9 cellular contexts compared by ENCODE assay signal in genomic region chr17:77449373-77449907, GRCh38.
DNase-seq lines count a peak whose midpoint lies in the region; ATAC-seq and TF ChIP-seq lines count a peak whose summit lies in the region.
"Had no signal": no experiment of that assay in that cellular context is flagged by ENCODE, and none has a peak within 500 bp of the region (broad histone marks: within the 10 kb centered on the region; RNA-seq: fewer than 3 reads in every experiment).

No MANE protein-coding gene starts in this region.

- H3K9ac ChIP-seq in skeletal muscle tissue (ENCODE audit: low read depth in 1 of 3, low read length in 3 of 3) = peak overlapping the region in 2 of 3 donors; percentile 2 to 25

- H3K36me3 Mint-ChIP-seq in activated B cell treated with CpG ODN at 0.5 μM for 24 hours (ENCODE audit: low read depth) = peaks cover 34% of the 10 kb centered on the region

- no peaks in the 10 kb centered on the region for H3K27me3 Mint-ChIP-seq in activated B cell treated with CpG ODN at 0.5 μM for 24 hours

- no peak for TF ChIP-seq CTCF in GM12875 (IDR thresholded peaks at IDR 0.05; ENCODE audit: borderline replicate concordance, insufficient read depth, low read depth, low read length)
- no peak for TF ChIP-seq CTCF in activated B cell treated with CpG ODN at 0.5 μM for 24 hours (IDR thresholded peaks at IDR 0.05)
- no peak for TF ChIP-seq CTCF in fibroblast of villous mesenchyme (IDR thresholded peaks at IDR 0.05; ENCODE audit: insufficient read depth, low read depth, low read length)

- peak overlapping the region; percentile 78 for H3K4me3 ChIP-seq in GM12875 (ENCODE audit: low read depth, low read length)
- peak overlapping the region; percentile 60 for H3K4me3 ChIP-seq in fibroblast of villous mesenchyme (ENCODE audit: low read depth, low read length)
- no peak overlapping the region for H3K4me3 ChIP-seq in skeletal muscle tissue (ENCODE audit: low read length in 3 of 3)

- DNase-seq in activated B cell treated with CpG ODN at 0.5 μM for 24 hours (no peak), fibroblast of villous mesenchyme (ENCODE audit: low read depth) (no peak), inferior parietal cortex (ENCODE audit: extremely low spot score) (no peak), HPDE6-E6E7 (ENCODE audit: extremely low spot score) (no peak)
- DNase-seq: NCI-H524 had no signal

- H3K4me3 Mint-ChIP-seq in activated B cell treated with CpG ODN at 0.5 μM for 24 hours = peak overlapping the region; percentile 95

- POLR2A ChIA-PET in activated B cell treated with CpG ODN at 0.5 μM for 24 hours (lab: Charles Lee) = interaction anchor here (0.7 to 23.2 kb wide), 10 partner anchors 8 to 127 kb away, joined by 3 to 831 read pairs (median 27); no protein-coding TSS in a partner anchor

- CTCF ChIA-PET in activated B cell treated with CpG ODN at 0.5 μM for 24 hours (lab: Charles Lee) = interaction anchor here (2.2 kb wide), 1 partner anchor 45 kb away, joined by 5 read pairs; no protein-coding TSS in a partner anchor

- peaks cover 59 to 72% (median 63%) of the 10 kb centered on the region in 3 donors for H3K4me1 ChIP-seq in skeletal muscle tissue (ENCODE audit: control insufficient read depth in 3 of 3, insufficient read depth in 3 of 3, low read length in 3 of 3)

- peak overlapping the region; percentile 74 for H3K27ac ChIP-seq in skeletal muscle tissue (ENCODE audit: low read depth, low read length)

- H3K27ac Mint-ChIP-seq in activated B cell treated with CpG ODN at 0.5 μM for 24 hours = peak overlapping the region; percentile 99

- H3K9me3 ChIP-seq in skeletal muscle tissue (ENCODE audit: control insufficient read depth in 3 of 3, low read length in 3 of 3) = no peaks in the 10 kb centered on the region

- no peaks in the 10 kb centered on the region for H3K9me3 Mint-ChIP-seq in activated B cell treated with CpG ODN at 0.5 μM for 24 hours

- H3K27me3 ChIP-seq in skeletal muscle tissue (ENCODE audit: control insufficient read depth in 3 of 3, insufficient read depth in 3 of 3, low read length in 3 of 3) = no peaks in the 10 kb centered on the region

- peaks cover 84% of the 10 kb centered on the region for H3K4me1 Mint-ChIP-seq in activated B cell treated with CpG ODN at 0.5 μM for 24 hours

- intact Hi-C loops in activated B cell treated with CpG ODN at 0.5 μM for 24 hours (cut with micrococcal nuclease) = loop anchor here (10.0 kb wide), 3 partner anchors 435 to 895 kb away; partner anchors contain the start of gene TMC6

- ATAC-seq in activated B cell treated with CpG ODN at 0.5 μM for 24 hours (ENCODE audit: low read depth) (no peak), HG02973 (IDR thresholded peaks at IDR 0.05; ENCODE audit: unreplicated experiment) (no peak), HG03442 (IDR thresholded peaks at IDR 0.05; ENCODE audit: unreplicated experiment) (no peak)

- H3K36me3 ChIP-seq in skeletal muscle tissue (ENCODE audit: control insufficient read depth in 3 of 3, insufficient read depth in 3 of 3, low read length in 3 of 3) = no peaks in the 10 kb centered on the region

Comparison
In these comparisons a context has a peak if more than half of its experiments do, and no peak if none do; other contexts are left out.
1. H3K4me3 ChIP-seq: peak in GM12875 (single experiment) and fibroblast of villous mesenchyme (single experiment); none in skeletal muscle tissue (0 of 3).